ENCODE assay signal across 10 cellular contexts in genomic region chr22:24144471-24145115, GRCh38. TPM values are rescaled to one million over a fixed set of nuclear protein-coding genes. Genes with fewer than 3 reads are reported as not detected.
DNase-seq lines count a peak whose midpoint lies in the region; ATAC-seq, FAIRE-seq and TF ChIP-seq lines count a peak whose summit lies in the region.
"Had no signal": no experiment of that assay in that cellular context is flagged by ENCODE, and none has a peak within 500 bp of the region (broad histone marks: within the 10 kb centered on the region; RNA-seq: fewer than 3 reads in every experiment).

No MANE protein-coding gene starts in this region.

- peaks cover 8% of the 10 kb centered on the region for H3K36me3 Mint-ChIP-seq in CD4-positive, alpha-beta T cell (ENCODE audit: low read depth)
- no peaks in the 10 kb centered on the region for H3K36me3 Mint-ChIP-seq in progenitor cell of endocrine pancreas (ENCODE audit: insufficient read depth)

- peaks cover 91 to 100% (median 99%) of the 10 kb centered on the region in 4 donors for H3K4me1 ChIP-seq in esophagus muscularis mucosa

- no peaks in the 10 kb centered on the region for H3K27me3 ChIP-seq in CD4-positive, alpha-beta T cell (ENCODE audit: control insufficient read depth, insufficient read depth, low read length)
- H3K27me3 ChIP-seq in esophagus muscularis mucosa: no peaks in the 10 kb centered on the region

- POLR2A ChIA-PET in CD4-positive, alpha-beta T cell (lab: Charles Lee): interaction anchor here (2.1 kb wide), 1 partner anchor 12 kb away, joined by 12 read pairs; no protein-coding TSS in a partner anchor

- H3K27ac ChIP-seq in CD4-positive, alpha-beta T cell (ENCODE audit: low read depth, low read length): peak overlapping the region; percentile 44
- peak overlapping the region; percentile 68 to 92 (median 80) for H3K27ac ChIP-seq in esophagus muscularis mucosa (replicated peaks in 1 of 4)

- FAIRE-seq in GM12892 (lab: Jason Lieb, UNC): no peak
- FAIRE-seq: GM12878 had no signal

- H3K27me3 Mint-ChIP-seq in CD4-positive, alpha-beta T cell: no peaks in the 10 kb centered on the region
- no peaks in the 10 kb centered on the region for H3K27me3 Mint-ChIP-seq in progenitor cell of endocrine pancreas

- no peak overlapping the region for H3K4me3 ChIP-seq in esophagus muscularis mucosa
- H3K4me3 ChIP-seq: GM12878 had no signal

- no peak for TF ChIP-seq EP300 in esophagus muscularis mucosa (IDR thresholded peaks at IDR 0.05)

- peak overlapping the region; percentile 88 for H3K27ac Mint-ChIP-seq in CD4-positive, alpha-beta T cell
- H3K27ac Mint-ChIP-seq in progenitor cell of endocrine pancreas: peak overlapping the region; percentile 35

- no peak for TF ChIP-seq CTCF in CD4-positive, alpha-beta T cell (IDR thresholded peaks at IDR 0.05)
- TF ChIP-seq CTCF in esophagus muscularis mucosa (IDR thresholded peaks at IDR 0.05) (no peak), progenitor cell of endocrine pancreas (IDR thresholded peaks at IDR 0.05; ENCODE audit: unreplicated experiment) (no peak)

- WGBS in esophagus muscularis mucosa: 73% methylated on average over 3 of the region's 3 CpGs

- DNase-seq in CD4-positive, alpha-beta T cell: no peak
- peak; percentile 17 for DNase-seq in MV-4-11 (lab: John Stamatoyannopoulos, UW)
- no peak for DNase-seq in esophagus muscularis mucosa (ENCODE audit: extremely low spot score)
- DNase-seq in progenitor cell of endocrine pancreas (ENCODE audit: low spot score, unreplicated experiment): no peak
- no peak for DNase-seq in AG08396 (ENCODE audit: low spot score)
- DNase-seq in superior temporal gyrus (ENCODE audit: extremely low spot score): no peak
- no peak for DNase-seq in GM12892 (ENCODE audit: insufficient read length)
- DNase-seq: NCI-H187 treated with DMSO at 0.1 percent for 48 hours had no signal

- CTCF ChIA-PET in CD4-positive, alpha-beta T cell (lab: Charles Lee): interaction anchor here (2.0 kb wide), 1 partner anchor 13 kb away, joined by 9 read pairs; no protein-coding TSS in a partner anchor

- ATAC-seq in CD4-positive, alpha-beta T cell (ENCODE audit: poor library complexity): no peak
- ATAC-seq in GM18517 (IDR thresholded peaks at IDR 0.05; ENCODE audit: unreplicated experiment): no peak
- ATAC-seq: GM12878 had no signal

- intact Hi-C loops in CD4-positive, alpha-beta T cell (cut with DNase I, micrococcal nuclease): no loop called here
- intact Hi-C loops in esophagus muscularis mucosa (cut with DNase I): no loop called here

- H3K9me3 Mint-ChIP-seq in CD4-positive, alpha-beta T cell: no peaks in the 10 kb centered on the region
- no peaks in the 10 kb centered on the region for H3K9me3 Mint-ChIP-seq in progenitor cell of endocrine pancreas (ENCODE audit: low read depth)

- H3K9me3 ChIP-seq in CD4-positive, alpha-beta T cell (ENCODE audit: control insufficient read depth, low read length): no peaks in the 10 kb centered on the region
- H3K9me3 ChIP-seq in esophagus muscularis mucosa: no peaks in the 10 kb centered on the region

- H3K4me1 Mint-ChIP-seq in CD4-positive, alpha-beta T cell (ENCODE audit: low read depth): peaks cover 91% of the 10 kb centered on the region
- H3K4me1 Mint-ChIP-seq in progenitor cell of endocrine pancreas (ENCODE audit: low read depth): peaks cover 15% of the 10 kb centered on the region

- TF ChIP-seq POLR2A in esophagus muscularis mucosa (IDR thresholded peaks at IDR 0.05; ENCODE audit: low read depth): no peak
- TF ChIP-seq POLR2A in GM12892 (IDR thresholded peaks at IDR 0.05; ENCODE audit: low read depth, low read length): no peak

- H3K36me3 ChIP-seq in esophagus muscularis mucosa: peaks cover 0 to 3% (median 0%) of the 10 kb centered on the region in 4 donors

- H3K4me3 Mint-ChIP-seq in CD4-positive, alpha-beta T cell: no peak overlapping the region
- H3K4me3 Mint-ChIP-seq in progenitor cell of endocrine pancreas (ENCODE audit: low read depth): no peak overlapping the region

RNA-seq across cellular contexts. Expression of gene SUSD2, which starts 36.7 kb away (rescaled TPM):
- 1 to 10 TPM in 1 of 2 experiments, under 1 TPM in 1; 0.80 to 1.5 TPM for total RNA-seq in CD4-positive, alpha-beta T cell
- total RNA-seq in esophagus muscularis mucosa (1 to 10 TPM; 3.3 to 10.0 (median 4.2) TPM), progenitor cell of endocrine pancreas (0.75 and 0.79 TPM in 2 replicates)
- polyA plus RNA-seq in GM12892 (2012; ENCODE audit: missing spikeins): not detected
